In the genomic region with DNA sequence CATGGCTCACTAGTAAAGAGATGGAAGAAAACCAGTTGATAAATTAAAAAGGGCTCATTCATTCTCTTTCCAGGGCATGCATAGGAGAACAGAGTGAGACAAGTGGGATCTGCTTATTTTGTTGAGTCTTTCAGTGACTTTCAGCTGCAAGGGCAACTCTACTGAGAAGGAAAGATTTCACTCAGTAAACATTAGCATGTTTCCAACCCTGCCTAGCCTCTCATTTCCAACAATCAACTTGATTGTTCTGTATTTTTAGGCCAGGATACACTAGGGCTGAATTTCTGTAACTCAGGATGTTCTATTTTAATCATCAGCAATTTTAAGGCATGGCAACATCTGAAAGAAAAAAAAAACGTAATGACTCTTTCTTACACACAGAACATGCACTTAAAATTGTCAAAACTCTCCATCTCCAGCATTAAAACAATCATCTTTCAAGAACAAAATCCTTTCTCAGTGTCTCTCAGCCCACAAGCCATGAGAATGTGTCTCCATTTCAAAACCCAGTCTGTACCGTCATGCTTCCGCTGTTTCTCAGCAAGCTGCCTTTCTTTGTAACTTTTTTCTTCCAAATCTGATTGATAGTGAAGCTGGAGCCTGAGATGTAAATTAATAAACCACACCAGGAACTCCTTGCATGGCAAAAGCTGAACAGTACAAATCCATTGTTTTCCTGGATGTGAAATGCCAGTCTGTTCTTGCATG, we compare ENCODE assay signal across 8 cellular contexts.
DNase-seq lines count a peak whose midpoint lies in the region; ATAC-seq lines count a peak whose summit lies in the region.

No MANE protein-coding gene starts in this region.

- H3K27ac ChIP-seq in ACC112 (ENCODE audit: low read depth, low read length): peak overlapping the region; percentile 99
- peak overlapping the region; percentile 99 for H3K27ac ChIP-seq in GM23248
- H3K27ac ChIP-seq in caudate nucleus (ENCODE audit: low read depth, low read length): peak overlapping the region; percentile 74

- peaks cover 23 to 45% of the 10 kb centered on the region in 2 donors for H3K4me1 Mint-ChIP-seq in natural killer cell treated with Interleukin-12 subunit alpha and Interleukin-12 subunit beta and Interleukin-15 and Interleukin-18, amount 100 ng/mL, for 72 hours (ENCODE audit: low read depth in 2 of 2)
- peaks cover 14 to 29% of the 10 kb centered on the region in 2 donors for H3K4me1 Mint-ChIP-seq in immature natural killer cell

- H3K36me3 ChIP-seq in ACC112 (ENCODE audit: insufficient read depth, low read length): peaks cover 74% of the 10 kb centered on the region
- peaks cover 91% of the 10 kb centered on the region for H3K36me3 ChIP-seq in GM23248 (ENCODE audit: low read depth)

- H3K36me3 Mint-ChIP-seq in natural killer cell treated with Interleukin-12 subunit alpha and Interleukin-12 subunit beta and Interleukin-15 and Interleukin-18, amount 100 ng/mL, for 72 hours: peaks cover 42% of the 10 kb centered on the region
- peaks cover 4 to 47% (median 13%) of the 10 kb centered on the region in 3 donors for H3K36me3 Mint-ChIP-seq in immature natural killer cell

- H3K9ac ChIP-seq in GM23248: peak overlapping the region; percentile 4

- H3K9me2 ChIP-seq in GM23248 (ENCODE audit: insufficient read depth): no peaks in the 10 kb centered on the region

- H3K27me3 ChIP-seq in ACC112 (ENCODE audit: insufficient read depth, low read length) (no peaks in the 10 kb centered on the region), GM23248 (replicated peaks; ENCODE audit: insufficient read depth) (no peaks in the 10 kb centered on the region)

- H4K20me1 ChIP-seq in GM23248 (ENCODE audit: insufficient read depth): no peaks in the 10 kb centered on the region; the same call in 1 of the 2 replicates

- H3F3A ChIP-seq in GM23248 (ENCODE audit: insufficient read depth): peaks cover 98% of the 10 kb centered on the region

- 67 to 68% methylated on average over 3 of the region's 3 CpGs for WGBS in GM23248 (ENCODE audit: low coverage in 1 of 2, low lambda C conversion rate in 2 of 2, missing lambda C conversion rate in 2 of 2), 2 experiments

- H3K9me3 ChIP-seq in GM23248 (ENCODE audit: low read depth): no peaks in the 10 kb centered on the region

- no peak for ATAC-seq in natural killer cell treated with Interleukin-12 subunit alpha and Interleukin-12 subunit beta and Interleukin-15 and Interleukin-18, amount 100 ng/mL, for 72 hours
- no peak for ATAC-seq in GM21717 (IDR thresholded peaks at IDR 0.05; ENCODE audit: unreplicated experiment)

- no peak overlapping the region for H3K4me3 Mint-ChIP-seq in natural killer cell treated with Interleukin-12 subunit alpha and Interleukin-12 subunit beta and Interleukin-15 and Interleukin-18, amount 100 ng/mL, for 72 hours
- H3K4me3 Mint-ChIP-seq in immature natural killer cell: no peak overlapping the region

- no peak overlapping the region for H3K4me2 ChIP-seq in GM23248 (ENCODE audit: unreplicated experiment)

- H3K27ac Mint-ChIP-seq in natural killer cell treated with Interleukin-12 subunit alpha and Interleukin-12 subunit beta and Interleukin-15 and Interleukin-18, amount 100 ng/mL, for 72 hours: peak overlapping the region; percentile 18 to 50
- peak overlapping the region in 3 of 6 donors; percentile 2 to 72 (median 55) for H3K27ac Mint-ChIP-seq in immature natural killer cell

- no peaks in the 10 kb centered on the region for H3K9me3 Mint-ChIP-seq in natural killer cell treated with Interleukin-12 subunit alpha and Interleukin-12 subunit beta and Interleukin-15 and Interleukin-18, amount 100 ng/mL, for 72 hours
- H3K9me3 Mint-ChIP-seq in immature natural killer cell: peaks cover 0 to 2% (median 0%) of the 10 kb centered on the region in 6 donors

- no peaks in the 10 kb centered on the region for H3K27me3 Mint-ChIP-seq in natural killer cell treated with Interleukin-12 subunit alpha and Interleukin-12 subunit beta and Interleukin-15 and Interleukin-18, amount 100 ng/mL, for 72 hours
- H3K27me3 Mint-ChIP-seq in immature natural killer cell (ENCODE audit: low read depth in 3 of 3): peaks cover 2 to 15% (median 2%) of the 10 kb centered on the region in 3 donors

- H3K79me2 ChIP-seq in ACC112 (ENCODE audit: control insufficient read depth, insufficient read depth, low read length, unreplicated experiment): peaks cover 79% of the 10 kb centered on the region
- H3K79me2 ChIP-seq in GM23248 (ENCODE audit: insufficient read depth): peaks cover 99% of the 10 kb centered on the region

- H3K4me3 ChIP-seq in ACC112 (ENCODE audit: low read depth, low read length): no peak overlapping the region
- H3K4me3 ChIP-seq in GM23248: no peak overlapping the region

- H2AFZ ChIP-seq in ACC112 (ENCODE audit: low read length, unreplicated experiment) (no peak overlapping the region), GM23248 (no peak overlapping the region)

- in situ Hi-C loops in GM23248 (cut with MboI): no loop called here

- H3K4me1 ChIP-seq in ACC112 (ENCODE audit: control insufficient read depth, insufficient read depth, low read length, unreplicated experiment) (peaks cover 72% of the 10 kb centered on the region), GM23248 (ENCODE audit: insufficient read depth) (peaks cover 77% of the 10 kb centered on the region)

- peak; percentile 19 for DNase-seq in GM23248
- DNase-seq in caudate nucleus (lab: John Stamatoyannopoulos, UW): peak in 4 of 61 donors; percentile 30 to 71 (median 48)
- no peak for DNase-seq in natural killer cell treated with Interleukin-12 subunit alpha and Interleukin-12 subunit beta and Interleukin-15 and Interleukin-18, amount 100 ng/mL, for 72 hours (ENCODE audit: low spot score)
- no peak for DNase-seq in immature natural killer cell
- no peak for DNase-seq in NCI-H1694 treated with DMSO at 0.1 percent for 48 hours (lab: John Stamatoyannopoulos, UW)
- DNase-seq in DMS 273 treated with DMSO at 0.1 percent for 48 hours (lab: John Stamatoyannopoulos, UW): no peak
